22 cellular contexts compared by ENCODE assay signal in the genomic region with DNA sequence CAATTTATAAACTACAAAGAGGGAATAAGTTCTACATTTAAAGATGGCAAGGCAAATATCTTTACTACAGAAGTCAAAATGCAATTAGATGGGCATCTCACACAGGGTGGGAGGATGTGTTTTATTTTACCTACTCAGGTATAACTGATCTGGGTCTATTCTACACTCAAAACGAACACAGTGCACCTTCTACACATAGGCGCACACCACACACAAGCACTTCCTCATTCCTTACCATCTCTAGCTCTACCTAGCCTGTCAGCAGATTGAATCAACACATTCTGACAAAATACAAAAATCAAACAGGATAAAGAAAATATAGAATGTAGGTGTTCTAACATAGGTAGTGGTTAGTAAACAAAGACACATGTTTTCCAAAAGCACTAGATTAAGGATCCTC.
DNase-seq lines count a peak whose midpoint lies in the region; ATAC-seq, FAIRE-seq and TF ChIP-seq lines count a peak whose summit lies in the region.
"Had no signal": no experiment of that assay in that cellular context is flagged by ENCODE, and none has a peak within 500 bp of the region (broad histone marks: within the 10 kb centered on the region; RNA-seq: fewer than 3 reads in every experiment).

No MANE protein-coding gene starts in this region.

- H3K36me3 ChIP-seq in stomach = peaks cover 0 to 12% (median 0%) of the 10 kb centered on the region in 4 donors
- H3K36me3 ChIP-seq: esophagus squamous epithelium had no signal

- ATAC-seq in GM19351 (IDR thresholded peaks at IDR 0.05; ENCODE audit: unreplicated experiment) (peak; percentile 86), HG02885 (IDR thresholded peaks at IDR 0.05; ENCODE audit: poor library complexity, unreplicated experiment) (peak; percentile 60)
- ATAC-seq in stimulated activated naive B cell treated with anti-CD40 and anti-IgM and Interleukin-4, amounts not matched to agents 10 μg/mL and 1 μg/mL and 100 μg/mL, for 72 hours (replicated peaks) = peak; percentile 99
- no peak for ATAC-seq in activated CD4-positive, alpha-beta T cell treated with anti-CD3 and anti-CD28 coated beads for 36 hours
- ATAC-seq: activated T-cell treated with anti-CD3 and anti-CD28 coated beads, Interleukin-2, amount 50 U/mL, for 72 hours; left lobe of liver; natural killer cell had no signal

- no peak overlapping the region for H3K27ac ChIP-seq in stomach
- H3K27ac ChIP-seq: BLaER1 treated with 17β-estradiol and CSF1 and Interleukin-3, amounts not matched to agents 10 nM and 100 nM; esophagus squamous epithelium had no signal

- H3K4me3 Mint-ChIP-seq in stimulated activated naive B cell treated with anti-CD40 and anti-IgM and Interleukin-4, amounts not matched to agents 10 μg/mL and 1 μg/mL and 100 μg/mL, for 72 hours = peak overlapping the region; percentile 58 to 60
- H3K4me3 Mint-ChIP-seq in activated CD4-positive, alpha-beta T cell treated with anti-CD3 and anti-CD28 coated beads for 36 hours = no peak overlapping the region
- H3K4me3 Mint-ChIP-seq: activated T-cell treated with anti-CD3 and anti-CD28 coated beads, Interleukin-2, amount 50 U/mL, for 72 hours; dendritic cell treated with granulocyte-macrophage colony-stimulating factor and Interleukin-4, amounts not matched to agents 40 ng/mL and 50 ng/mL, for 4 days; natural killer cell had no signal

- peak overlapping the region; percentile 56 for H3K27ac Mint-ChIP-seq in stimulated activated naive B cell treated with anti-CD40 and anti-IgM and Interleukin-4, amounts not matched to agents 10 μg/mL and 1 μg/mL and 100 μg/mL, for 72 hours
- H3K27ac Mint-ChIP-seq in activated CD4-positive, alpha-beta T cell treated with anti-CD3 and anti-CD28 coated beads for 36 hours = no peak overlapping the region
- H3K27ac Mint-ChIP-seq: activated T-cell treated with anti-CD3 and anti-CD28 coated beads, Interleukin-2, amount 50 U/mL, for 72 hours; dendritic cell treated with granulocyte-macrophage colony-stimulating factor and Interleukin-4, amounts not matched to agents 40 ng/mL and 50 ng/mL, for 4 days; natural killer cell had no signal

- peaks cover 0 to 6% (median 0%) of the 10 kb centered on the region in 4 donors for H3K4me1 ChIP-seq in stomach
- H3K4me1 ChIP-seq: BLaER1 treated with 17β-estradiol and CSF1 and Interleukin-3, amounts not matched to agents 10 nM and 100 nM; esophagus squamous epithelium had no signal

- no peak for TF ChIP-seq EP300 in stomach (IDR thresholded peaks at IDR 0.05)

- peaks cover 13 to 19% of the 10 kb centered on the region in 2 donors for H3K4me1 Mint-ChIP-seq in stimulated activated naive B cell treated with anti-CD40 and anti-IgM and Interleukin-4, amounts not matched to agents 10 μg/mL and 1 μg/mL and 100 μg/mL, for 72 hours
- no peaks in the 10 kb centered on the region for H3K4me1 Mint-ChIP-seq in activated CD4-positive, alpha-beta T cell treated with anti-CD3 and anti-CD28 coated beads for 36 hours
- H3K4me1 Mint-ChIP-seq: natural killer cell had no signal

- no peak for FAIRE-seq in HTR-8/SVneo (lab: Jason Lieb, UNC)
- FAIRE-seq: urothelium cell line had no signal

- intact Hi-C loops in activated CD4-positive, alpha-beta T cell treated with anti-CD3 and anti-CD28 coated beads for 36 hours (cut with DNase I, micrococcal nuclease) = no loop called here
- intact Hi-C loops in stomach (cut with DNase I; ENCODE audit: low total_unique reads) = no loop called here

- no peak overlapping the region for H3K4me3 ChIP-seq in stomach
- H3K4me3 ChIP-seq: BLaER1 treated with 17β-estradiol and CSF1 and Interleukin-3, amounts not matched to agents 10 nM and 100 nM; esophagus squamous epithelium had no signal

- H3K9me3 ChIP-seq in stomach = no peaks in the 10 kb centered on the region
- H3K9me3 ChIP-seq: BLaER1 treated with 17β-estradiol and CSF1 and Interleukin-3, amounts not matched to agents 10 nM and 100 nM; esophagus squamous epithelium had no signal

- no peaks in the 10 kb centered on the region for H3K9me3 Mint-ChIP-seq in stimulated activated naive B cell treated with anti-CD40 and anti-IgM and Interleukin-4, amounts not matched to agents 10 μg/mL and 1 μg/mL and 100 μg/mL, for 72 hours
- no peaks in the 10 kb centered on the region for H3K9me3 Mint-ChIP-seq in activated CD4-positive, alpha-beta T cell treated with anti-CD3 and anti-CD28 coated beads for 36 hours (ENCODE audit: low read depth)
- H3K9me3 Mint-ChIP-seq: activated T-cell treated with anti-CD3 and anti-CD28 coated beads, Interleukin-2, amount 50 U/mL, for 72 hours; dendritic cell treated with granulocyte-macrophage colony-stimulating factor and Interleukin-4, amounts not matched to agents 40 ng/mL and 50 ng/mL, for 4 days; natural killer cell had no signal

- POLR2A ChIA-PET in activated CD4-positive, alpha-beta T cell treated with anti-CD3 and anti-CD28 coated beads for 36 hours (lab: Charles Lee) = no interaction called here

- no peaks in the 10 kb centered on the region for H3K27me3 Mint-ChIP-seq in stimulated activated naive B cell treated with anti-CD40 and anti-IgM and Interleukin-4, amounts not matched to agents 10 μg/mL and 1 μg/mL and 100 μg/mL, for 72 hours
- no peaks in the 10 kb centered on the region for H3K27me3 Mint-ChIP-seq in activated CD4-positive, alpha-beta T cell treated with anti-CD3 and anti-CD28 coated beads for 36 hours
- H3K27me3 Mint-ChIP-seq: dendritic cell treated with granulocyte-macrophage colony-stimulating factor and Interleukin-4, amounts not matched to agents 40 ng/mL and 50 ng/mL, for 4 days had no signal

- WGBS in stomach, 5 donors = 22 to 57% (median 43%) methylated on average over 2 of the region's 2 CpGs

- CTCF ChIA-PET in activated CD4-positive, alpha-beta T cell treated with anti-CD3 and anti-CD28 coated beads for 36 hours (lab: Charles Lee) = no interaction called here

- TF ChIP-seq POLR2A in stomach (IDR thresholded peaks at IDR 0.05) = no peak

- no peaks in the 10 kb centered on the region for H3K27me3 ChIP-seq in stomach
- H3K27me3 ChIP-seq: BLaER1 treated with 17β-estradiol and CSF1 and Interleukin-3, amounts not matched to agents 10 nM and 100 nM; esophagus squamous epithelium had no signal

- no peak for TF ChIP-seq CTCF in stomach (IDR thresholded peaks at IDR 0.05)

- DNase-seq in NOMO-1 treated with DMSO at 0.1 percent for 48 hours (lab: John Stamatoyannopoulos, UW; ENCODE audit: unreplicated experiment) = peak; percentile 29
- DNase-seq in stimulated activated naive B cell treated with anti-CD40 and anti-IgM and Interleukin-4, amounts not matched to agents 10 μg/mL and 1 μg/mL and 100 μg/mL, for 72 hours = no peak
- DNase-seq in activated CD4-positive, alpha-beta T cell treated with anti-CD3 and anti-CD28 coated beads for 36 hours = no peak
- DNase-seq in stomach = no peak
- DNase-seq in HTR-8/SVneo (ENCODE audit: insufficient read length, low spot score) = no peak
- DNase-seq: activated CD4-positive, alpha-beta T cell treated with anti-CD3 and anti-CD28 coated beads, Interleukin-2, amount 50 U/mL, for 1 hour; activated T-cell treated with anti-CD3 and anti-CD28 coated beads, Interleukin-2, amount 50 U/mL, for 72 hours; DMS53; esophagus squamous epithelium; hippocampal formation; natural killer cell; NCI-H2081; NCI-H774; retina; SHP77 treated with DMSO at 0.1 percent for 48 hours; stimulated activated CD4-positive, alpha-beta T cell treated with anti-CD3 and anti-CD28 coated beads, Interleukin-2, amount 100 ng/mL, for 24 hours had no signal

- peaks cover 3 to 5% of the 10 kb centered on the region in 2 donors for H3K36me3 Mint-ChIP-seq in stimulated activated naive B cell treated with anti-CD40 and anti-IgM and Interleukin-4, amounts not matched to agents 10 μg/mL and 1 μg/mL and 100 μg/mL, for 72 hours
- H3K36me3 Mint-ChIP-seq in activated CD4-positive, alpha-beta T cell treated with anti-CD3 and anti-CD28 coated beads for 36 hours (ENCODE audit: low read depth) = peaks cover 9% of the 10 kb centered on the region
- H3K36me3 Mint-ChIP-seq: natural killer cell had no signal
